In the genomic region with DNA sequence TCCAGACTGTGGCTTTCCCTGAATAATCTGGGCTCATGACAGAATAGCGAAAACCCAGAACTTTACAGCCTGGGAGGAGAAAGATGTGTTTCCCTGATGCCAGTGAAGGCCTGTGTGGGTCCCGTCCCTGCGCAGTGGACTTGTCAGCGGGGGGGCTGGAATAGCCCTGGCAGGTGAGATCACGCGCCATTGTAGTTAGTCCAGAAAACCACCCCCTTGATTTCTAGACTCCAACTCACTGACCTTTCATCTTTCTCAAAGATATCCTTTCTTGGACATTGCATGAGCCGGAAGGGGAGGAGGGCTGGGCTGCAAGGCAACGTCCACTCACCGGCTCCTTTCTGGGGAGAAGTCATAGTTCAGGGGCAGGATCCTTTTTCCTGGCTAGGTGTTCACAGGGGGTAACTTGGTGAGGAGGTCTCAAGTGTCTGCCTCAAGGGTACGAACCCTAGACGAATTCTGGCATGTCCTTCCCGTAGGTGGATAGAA, we compare ENCODE assay signal across 25 cellular contexts. TPM values are rescaled to one million over a fixed set of nuclear protein-coding genes. Genes with fewer than 3 reads are reported as not detected.
DNase-seq lines count a peak whose midpoint lies in the region; ATAC-seq, FAIRE-seq and TF ChIP-seq lines count a peak whose summit lies in the region.
"Had no signal": no experiment of that assay in that cellular context is flagged by ENCODE, and none has a peak within 500 bp of the region (broad histone marks: within the 10 kb centered on the region; RNA-seq: fewer than 3 reads in every experiment).

No MANE protein-coding gene starts in this region.

- BruUV-seq in HepG2 (replicated peaks; lab: Mats Ljungman, UMichigan), result no TSS peak

- TF ChIP-seq EP300 in HepG2 (IDR thresholded peaks at IDR 0.05; ENCODE audit: low read depth in 2 of 2, low read length in 2 of 2) (no peak), HepG2 (CRISPR knock-in tag; IDR thresholded peaks at IDR 0.05; ENCODE audit: borderline replicate concordance) (no peak)

- CTCF ChIA-PET in HepG2 (lab: Yijun Ruan, JAX; ENCODE audit: low intra/inter-chr PET ratio, low total read pairs), result no interaction called here

- H3K4me1 ChIP-seq in HepG2 (ENCODE audit: insufficient read depth, low read length) (peaks cover 34% of the 10 kb centered on the region), right lobe of liver (no peaks in the 10 kb centered on the region), HAP-1 (no peaks in the 10 kb centered on the region)

- H3K27ac ChIP-seq in HepG2 (ENCODE audit: extremely low read length, insufficient read depth, low read length), result no peak overlapping the region
- no peak overlapping the region for H3K27ac ChIP-seq in right lobe of liver
- H3K27ac ChIP-seq in coronary artery, result no peak overlapping the region
- H3K27ac ChIP-seq: 22Rv1, SJCRH30 had no signal

- in situ Hi-C loops in HepG2 (cut with HindIII; ENCODE audit: extremely low pct_ligation_motif_present, low pct_unique_long_range_greater_than_20kb) (no loop called here), HAP-1 (cut with MboI; ENCODE audit: low sequenced_read_pairs) (no loop called here)

- no peaks in the 10 kb centered on the region for H4K20me1 ChIP-seq in HepG2 (ENCODE audit: insufficient read depth, low read length)

- FAIRE-seq in HepG2 (lab: Jason Lieb, UNC) (no peak), HTR-8/SVneo (lab: Jason Lieb, UNC) (no peak)
- FAIRE-seq: D721Med, GM18507 had no signal

- H3K36me3 ChIP-seq in HepG2 (replicated peaks in 1 of 2; ENCODE audit: control insufficient read depth in 1 of 2, insufficient read depth in 2 of 2, low read length in 2 of 2), result no peaks in the 10 kb centered on the region
- no peaks in the 10 kb centered on the region for H3K36me3 ChIP-seq in right lobe of liver
- H3K36me3 ChIP-seq in HAP-1 (replicated peaks), result no peaks in the 10 kb centered on the region
- H3K36me3 ChIP-seq: SJCRH30 had no signal

- WGBS in HepG2 (ENCODE audit: low lambda C conversion rate), result 56% methylated on average over 12 of the region's 12 CpGs
- WGBS in right lobe of liver (ENCODE audit: insufficient coverage, low coverage, low lambda C conversion rate, missing lambda C conversion rate), result 90% methylated on average over 10 of the region's 12 CpGs

- no peak for TF ChIP-seq RAD21 in HepG2 (CRISPR knock-in tag; IDR thresholded peaks at IDR 0.05)

- H3K4me3 ChIP-seq in HepG2 (replicated peaks in 1 of 3; ENCODE audit: insufficient read depth in 1 of 3, low read depth in 2 of 3, low read length in 3 of 3), result no peak overlapping the region
- no peak overlapping the region for H3K4me3 ChIP-seq in right lobe of liver
- H3K4me3 ChIP-seq in coronary artery, result no peak overlapping the region
- H3K4me3 ChIP-seq in HAP-1, result no peak overlapping the region
- H3K4me3 ChIP-seq: SJCRH30 had no signal

- H3K4me2 ChIP-seq in HepG2 (ENCODE audit: low read depth, low read length), result 0 out of 2 replicates have a peak overlapping the region, but pooled peaks have one; percentile 19

- TF ChIP-seq CTCF in HepG2 (CRISPR knock-in tag; IDR thresholded peaks at IDR 0.05) (no peak), right lobe of liver (IDR thresholded peaks at IDR 0.05) (no peak), coronary artery (IDR thresholded peaks at IDR 0.05) (no peak)

- ATAC-seq in HepG2 (no peak), right lobe of liver (no peak)
- ATAC-seq: PC-3, Right ventricle myocardium inferior had no signal

- peaks cover 2 to 11% of the 10 kb centered on the region in 2 experiments; a peak in 3 of 5 replicates for H3K27me3 ChIP-seq in HepG2 (ENCODE audit: control insufficient read depth in 1 of 2, insufficient read depth in 2 of 2, low read length in 2 of 2)
- no peaks in the 10 kb centered on the region for H3K27me3 ChIP-seq in right lobe of liver
- H3K27me3 ChIP-seq in HAP-1 (ENCODE audit: low read depth), result no peaks in the 10 kb centered on the region
- H3K27me3 ChIP-seq: SJCRH30 had no signal

- DNase-seq in HepG2 (ENCODE audit: low spot score) (no peak), right lobe of liver (no peak), coronary artery (ENCODE audit: low spot score) (peak; percentile 68), posterior vena cava (ENCODE audit: low spot score) (peak; percentile 77), iPS-NIHi7 (ENCODE audit: extremely low spot score) (no peak), HTR-8/SVneo (ENCODE audit: insufficient read length, low spot score) (no peak), HAP-1 (ENCODE audit: low spot score in 2 of 2) (no peak)
- DNase-seq in activated T-cell treated with anti-CD3 and anti-CD28 coated beads, Interleukin-2, amount 50 U/mL, for 1 hour, result no peak
- DNase-seq: H9, HFFc6, Kasumi-1, NCI-H1092 treated with DMSO at 0.1 percent for 48 hours, NCI-H1436, NCI-H187, NCI-H2081 treated with DMSO at 0.1 percent for 48 hours, NCI-H2171 treated with DMSO at 0.1 percent for 48 hours, NCI-H524, NCI-H748 treated with DMSO at 0.1 percent for 48 hours, PC-3, SJCRH30 had no signal

- POLR2A ChIA-PET in HepG2 (lab: Yijun Ruan, JAX), result no interaction called here

- no peak overlapping the region for H2AFZ ChIP-seq in HepG2 (ENCODE audit: low read length)

- no peak overlapping the region for H3K9ac ChIP-seq in HepG2 (ENCODE audit: insufficient read depth, low read depth, low read length)

- H3K9me3 ChIP-seq in HepG2 (ENCODE audit: low read length) (no peaks in the 10 kb centered on the region), right lobe of liver (no peaks in the 10 kb centered on the region), HAP-1 (no peaks in the 10 kb centered on the region)
- H3K9me3 ChIP-seq: SJCRH30 had no signal

- intact Hi-C loops in HepG2 (cut with micrococcal nuclease; ENCODE audit: unreplicated experiment) (no loop called here), right lobe of liver (cut with DNase I) (no loop called here), posterior vena cava (cut with DNase I) (no loop called here)

- no peaks in the 10 kb centered on the region for H3K79me2 ChIP-seq in HepG2 (ENCODE audit: insufficient read depth, low read length)

- TF ChIP-seq POLR2A in HepG2 (IDR thresholded peaks at IDR 0.05; ENCODE audit: insufficient read depth in 1 of 2, low read depth in 2 of 2, low read length in 2 of 2) (no peak), right lobe of liver (IDR thresholded peaks at IDR 0.05) (no peak)

TF ChIP-seq in HepG2, 621 proteins besides CTCF, POLR2A, EP300 and RAD21:
- TF ChIP-seq, protein P1, sequence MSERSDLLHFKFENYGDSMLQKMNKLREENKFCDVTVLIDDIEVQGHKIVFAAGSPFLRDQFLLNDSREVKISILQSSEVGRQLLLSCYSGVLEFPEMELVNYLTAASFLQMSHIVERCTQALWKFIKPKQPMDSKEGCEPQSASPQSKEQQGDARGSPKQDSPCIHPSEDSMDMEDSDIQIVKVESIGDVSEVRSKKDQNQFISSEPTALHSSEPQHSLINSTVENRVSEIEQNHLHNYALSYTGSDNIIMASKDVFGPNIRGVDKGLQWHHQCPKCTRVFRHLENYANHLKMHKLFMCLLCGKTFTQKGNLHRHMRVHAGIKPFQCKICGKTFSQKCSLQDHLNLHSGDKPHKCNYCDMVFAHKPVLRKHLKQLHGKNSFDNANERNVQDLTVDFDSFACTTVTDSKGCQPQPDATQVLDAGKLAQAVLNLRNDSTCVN (CRISPR knock-in tag; IDR thresholded peaks at IDR 0.05; ENCODE audit: borderline replicate concordance), result 0 out of 2 replicates have a peak, but pooled peaks have one; percentile 47
- no peak for TF ChIP-seq TBX2 (CRISPR knock-in tag; IDR thresholded peaks at IDR 0.05; ENCODE audit: borderline replicate concordance)

RNA-seq across cellular contexts. Expression of a gene that starts 22.2 kb away (rescaled TPM):
- total RNA-seq in HepG2 (2016; rRNA removed; fragmentation: Illumina TruSeq; extraction: Trizol) (7.3 and 7.5 TPM in 2 replicates), right lobe of liver (1 to 10 TPM; 2.4 to 5.2 (median 3.9) TPM), posterior vena cava (10 to 100 TPM; 28.1 to 31.3 TPM)
- 2.7 and 4.4 TPM in 2 replicates for total RNA-seq in HepG2 (2016; cell fraction: cytosol; rRNA removed; fragmentation: Illumina TruSeq; extraction: Trizol; ENCODE audit: low read depth)
- 5.8 and 6.1 TPM in 2 replicates for total RNA-seq in HepG2 (2016; cell fraction: insoluble cytoplasmic fraction; rRNA removed; fragmentation: Illumina TruSeq; extraction: Trizol)
- total RNA-seq in HepG2 (2016; cell fraction: membrane; rRNA removed; fragmentation: Illumina TruSeq; extraction: Trizol), result 5.3 and 5.4 TPM in 2 replicates
- 9.2 and 12.1 TPM in 2 replicates for total RNA-seq in HepG2 (2016; cell fraction: nucleus; rRNA removed; fragmentation: Illumina TruSeq; extraction: Trizol)
- 15.5 and 22.3 TPM in 2 replicates for polyA plus RNA-seq in HepG2 (2011; rRNA removed)
- polyA plus RNA-seq in HepG2 (2011; cell fraction: cytosol; rRNA removed), result 10.3 and 11.1 TPM in 2 replicates
- polyA plus RNA-seq in HepG2 (2011; cell fraction: nucleus; rRNA removed), result 23.5 and 27.0 TPM in 2 replicates
- polyA plus RNA-seq in HepG2 (2012), result 8.6 and 9.2 TPM in 2 replicates
- polyA plus RNA-seq in HepG2 (2016; cell fraction: cytosol; fragmentation: Illumina TruSeq; extraction: Trizol; ENCODE audit: low read depth), result 0.52 and 0.53 TPM in 2 replicates
- 6.8 and 8.0 TPM in 2 replicates for polyA plus RNA-seq in HepG2 (2016; cell fraction: insoluble cytoplasmic fraction; fragmentation: Illumina TruSeq; extraction: Trizol; ENCODE audit: low read depth)
- 2.2 and 2.8 TPM in 2 replicates for polyA plus RNA-seq in HepG2 (2016; cell fraction: membrane; fragmentation: Illumina TruSeq; extraction: Trizol; ENCODE audit: low read depth)
- 12.8 and 15.6 TPM in 2 replicates for polyA plus RNA-seq in HepG2 (2016; cell fraction: nucleus; fragmentation: Illumina TruSeq; extraction: Trizol; ENCODE audit: insufficient read depth, low read depth)
- 13.6 and 22.4 TPM in 2 replicates for polyA minus RNA-seq in HepG2 (2011; rRNA and poly(A)+ RNA removed; ENCODE audit: low replicate concordance)
- polyA minus RNA-seq in HepG2 (2011; cell fraction: cytosol; rRNA and poly(A)+ RNA removed), result 14.0 and 17.7 TPM in 2 replicates
- polyA minus RNA-seq in HepG2 (2011; cell fraction: nucleus; rRNA and poly(A)+ RNA removed), result 49.2 and 56.1 TPM in 2 replicates
- total RNA-seq: B cell had no signal

Comparison
In these comparisons a context has a peak if more than half of its experiments do, and no peak if none do; other contexts are left out.
1. DNase-seq: peak in coronary artery (single experiment) and posterior vena cava (single experiment); none in HepG2 (single experiment), right lobe of liver (0 of 3), iPS-NIHi7 (single experiment), HTR-8/SVneo (single experiment), activated T-cell treated with anti-CD3 and anti-CD28 coated beads, Interleukin-2, amount 50 U/mL, for 1 hour (single experiment) and HAP-1 (0 of 2).